Comparison of ENCODE assay signal across 8 cellular contexts in genomic region chr18:46917808-46918600, GRCh38. TPM values are rescaled to one million over a fixed set of nuclear protein-coding genes. Genes with fewer than 3 reads are reported as not detected.
DNase-seq lines count a peak whose midpoint lies in the region; ATAC-seq and TF ChIP-seq lines count a peak whose summit lies in the region.

No MANE protein-coding gene starts in this region.

- H3K9ac ChIP-seq in OCI-LY1 (ENCODE audit: low read length): peak overlapping the region; percentile 97

- peak; percentile 22 to 28 for ATAC-seq in stimulated activated naive B cell treated with anti-CD40 and anti-IgM and Interleukin-4, amounts not matched to agents 10 μg/mL and 1 μg/mL and 100 μg/mL, for 72 hours (replicated peaks)
- no peak for ATAC-seq in GM21717 (IDR thresholded peaks at IDR 0.05; ENCODE audit: unreplicated experiment)

- H3K4me3 Mint-ChIP-seq in HFFc6: peak overlapping the region; percentile 94
- H3K4me3 Mint-ChIP-seq in stimulated activated naive B cell treated with anti-CD40 and anti-IgM and Interleukin-4, amounts not matched to agents 10 μg/mL and 1 μg/mL and 100 μg/mL, for 72 hours: peak overlapping the region; percentile 93 to 96

- no peaks in the 10 kb centered on the region for H3K9me3 ChIP-seq in OCI-LY1 (ENCODE audit: low read length)
- H3K9me3 ChIP-seq in breast epithelium: no peaks in the 10 kb centered on the region

- no peaks in the 10 kb centered on the region for H3K9me3 Mint-ChIP-seq in HFFc6
- H3K9me3 Mint-ChIP-seq in stimulated activated naive B cell treated with anti-CD40 and anti-IgM and Interleukin-4, amounts not matched to agents 10 μg/mL and 1 μg/mL and 100 μg/mL, for 72 hours: no peaks in the 10 kb centered on the region

- DNase-seq in activated CD8-positive, alpha-beta memory T cell treated with anti-CD3 and anti-CD28 coated beads, Interleukin-2, amount 50 U/mL, for 48 hours: peak; percentile 61
- no peak for DNase-seq in activated CD8-positive, alpha-beta memory T cell treated with anti-CD3 and anti-CD28 coated beads for 24 hours
- peak; percentile 8 for DNase-seq in HFFc6
- DNase-seq in breast epithelium (ENCODE audit: low spot score in 2 of 2): no peak
- DNase-seq in kidney epithelial cell (ENCODE audit: low read depth): no peak
- no peak for DNase-seq in stimulated activated naive B cell treated with anti-CD40 and anti-IgM and Interleukin-4, amounts not matched to agents 10 μg/mL and 1 μg/mL and 100 μg/mL, for 72 hours

- TF ChIP-seq CTCF in HFFc6 (IDR thresholded peaks at IDR 0.05): no peak; the same call in 1 of the 2 replicates
- TF ChIP-seq CTCF in OCI-LY1 (IDR thresholded peaks at IDR 0.05; ENCODE audit: low read length): no peak
- TF ChIP-seq CTCF in breast epithelium (IDR thresholded peaks at IDR 0.05): no peak
- TF ChIP-seq CTCF in kidney epithelial cell (IDR thresholded peaks at IDR 0.05; ENCODE audit: insufficient read depth, low read length, poor library complexity, severe bottlenecking): no peak

- H3K9me2 ChIP-seq in OCI-LY1 (ENCODE audit: low read depth, low read length): no peaks in the 10 kb centered on the region

- peak overlapping the region; percentile 48 for H3K27ac Mint-ChIP-seq in HFFc6
- peak overlapping the region; percentile 92 for H3K27ac Mint-ChIP-seq in stimulated activated naive B cell treated with anti-CD40 and anti-IgM and Interleukin-4, amounts not matched to agents 10 μg/mL and 1 μg/mL and 100 μg/mL, for 72 hours

- peak overlapping the region; percentile 89 for H3K4me2 ChIP-seq in OCI-LY1 (ENCODE audit: low read length)

- peak overlapping the region; percentile 88 for H3K4me3 ChIP-seq in OCI-LY1 (ENCODE audit: low read depth, low read length, poor library complexity, severe bottlenecking)
- H3K4me3 ChIP-seq in breast epithelium: peak overlapping the region; percentile 71 to 80 (median 80)
- H3K4me3 ChIP-seq in kidney epithelial cell (ENCODE audit: low read depth, low read length): peak overlapping the region; percentile 88

- TF ChIP-seq POLR2A in breast epithelium (IDR thresholded peaks at IDR 0.05): no peak

- H3K27me3 Mint-ChIP-seq in HFFc6 (ENCODE audit: insufficient read depth): peaks cover 2% of the 10 kb centered on the region; the same call in 1 of the 2 replicates
- H3K27me3 Mint-ChIP-seq in stimulated activated naive B cell treated with anti-CD40 and anti-IgM and Interleukin-4, amounts not matched to agents 10 μg/mL and 1 μg/mL and 100 μg/mL, for 72 hours: no peaks in the 10 kb centered on the region

- H2AFZ ChIP-seq in OCI-LY1 (ENCODE audit: low read length): no peak overlapping the region

- no peaks in the 10 kb centered on the region for H3K36me3 Mint-ChIP-seq in HFFc6 (ENCODE audit: low read depth)
- H3K36me3 Mint-ChIP-seq in stimulated activated naive B cell treated with anti-CD40 and anti-IgM and Interleukin-4, amounts not matched to agents 10 μg/mL and 1 μg/mL and 100 μg/mL, for 72 hours: peaks cover 2 to 6% of the 10 kb centered on the region in 2 donors

- H3K27me3 ChIP-seq in OCI-LY1 (ENCODE audit: insufficient read depth, low read length) (no peaks in the 10 kb centered on the region), breast epithelium (no peaks in the 10 kb centered on the region), kidney epithelial cell (ENCODE audit: control insufficient read depth, insufficient read depth, low read length) (no peaks in the 10 kb centered on the region)

- H3K4me1 ChIP-seq in OCI-LY1 (ENCODE audit: insufficient read depth, low read length, severe bottlenecking) (peaks cover 31% of the 10 kb centered on the region), breast epithelium (no peaks in the 10 kb centered on the region)

- peaks cover 36% of the 10 kb centered on the region for H3K4me1 Mint-ChIP-seq in HFFc6 (ENCODE audit: low read depth)
- H3K4me1 Mint-ChIP-seq in stimulated activated naive B cell treated with anti-CD40 and anti-IgM and Interleukin-4, amounts not matched to agents 10 μg/mL and 1 μg/mL and 100 μg/mL, for 72 hours: peaks cover 23 to 48% of the 10 kb centered on the region in 2 donors

- no peaks in the 10 kb centered on the region for H3F3A ChIP-seq in OCI-LY1 (ENCODE audit: insufficient read depth, low read length)

- peaks cover 38% of the 10 kb centered on the region for H3K79me2 ChIP-seq in OCI-LY1 (ENCODE audit: insufficient read depth, low read length)

- intact Hi-C loops in breast epithelium (cut with DNase I; ENCODE audit: low total_unique reads): no loop called here

- no peaks in the 10 kb centered on the region for H4K20me1 ChIP-seq in OCI-LY1 (ENCODE audit: insufficient read depth, low read length)

- H3K27ac ChIP-seq in OCI-LY1 (ENCODE audit: low read depth, low read length, poor library complexity, severe bottlenecking) (peak overlapping the region; percentile 77), breast epithelium (peak overlapping the region; percentile 87 to 92)

- H3K36me3 ChIP-seq in OCI-LY1 (ENCODE audit: insufficient read depth, low read length): no peaks in the 10 kb centered on the region; the same call in 1 of the 2 replicates
- no peaks in the 10 kb centered on the region for H3K36me3 ChIP-seq in breast epithelium
- no peaks in the 10 kb centered on the region for H3K36me3 ChIP-seq in kidney epithelial cell (ENCODE audit: control insufficient read depth, insufficient read depth, low read length)

RNA-seq across cellular contexts. Expression of gene KATNAL2, which starts 0.6 kb away (rescaled TPM):
- total RNA-seq in HFFc6 (2021; fragmentation: NEBNext Ultra II Directional; extraction: Animal tissue kit (Norgen Biotek cat#: 25700)): under 1 TPM; 0.38 to 0.92 (median 0.66) TPM
- total RNA-seq in breast epithelium (10 to 100 TPM in 1 of 3 donors, 1 to 10 TPM in 2; 8.2 to 16.8 (median 9.1) TPM), kidney epithelial cell (0.88 and 1.4 TPM in 2 replicates)

RNA-seq across cellular contexts. Expression of gene PIAS2, which starts 0.7 kb away (rescaled TPM):
- total RNA-seq in HFFc6 (2021; fragmentation: NEBNext Ultra II Directional; extraction: Animal tissue kit (Norgen Biotek cat#: 25700)): 10 to 100 TPM; 23.2 to 26.2 (median 23.9) TPM
- total RNA-seq in breast epithelium (10 to 100 TPM; 28.2 to 37.0 (median 30.6) TPM), kidney epithelial cell (8.7 and 10.9 TPM in 2 replicates)

Comparison
In these comparisons a context has a peak if more than half of its experiments do, and no peak if none do; other contexts are left out.
1. DNase-seq: peak in activated CD8-positive, alpha-beta memory T cell treated with anti-CD3 and anti-CD28 coated beads, Interleukin-2, amount 50 U/mL, for 48 hours (single experiment) and HFFc6 (single experiment); none in activated CD8-positive, alpha-beta memory T cell treated with anti-CD3 and anti-CD28 coated beads for 24 hours (single experiment), breast epithelium (0 of 2), kidney epithelial cell (single experiment) and stimulated activated naive B cell treated with anti-CD40 and anti-IgM and Interleukin-4, amounts not matched to agents 10 μg/mL and 1 μg/mL and 100 μg/mL, for 72 hours (single experiment).
2. Peak in every context shown above with its lines, with median percentiles within 50 percentile points of each other: H3K4me3 ChIP-seq.